In genomic region chr9:73566627-73567026, GRCh38 we compare ENCODE assay signal across 25 cellular contexts.
A peak's percentile ranks its signal among the peaks of the same experiment; 100 is the strongest.
DNase-seq lines count a peak whose midpoint lies in the region; ATAC-seq, FAIRE-seq and TF ChIP-seq lines count a peak whose summit lies in the region.
"Had no signal": no experiment of that assay in that cellular context is flagged by ENCODE, and none has a peak within 500 bp of the region (broad histone marks: within the 10 kb centered on the region; RNA-seq: fewer than 3 reads in every experiment).

No MANE protein-coding gene starts in this region.

- ATAC-seq in HepG2 (no peak), right lobe of liver (no peak), GM12878 (no peak), K562 (no peak), HG03095 (IDR thresholded peaks at IDR 0.05; ENCODE audit: unreplicated experiment) (no peak), sciatic nerve (no peak)
- ATAC-seq: CD8-positive, alpha-beta T cell had no signal

- POLR2A ChIA-PET in HepG2 (lab: Yijun Ruan, JAX) (no interaction called here), GM12878 (lab: Charles Lee) (no interaction called here), K562 (lab: Yijun Ruan, JAX) (no interaction called here)

- in situ Hi-C loops in HepG2 (cut with HindIII; ENCODE audit: extremely low pct_ligation_motif_present, low pct_unique_long_range_greater_than_20kb): loop anchor here (10.0 kb wide), 2 partner anchors 292 to 362 kb away; no protein-coding TSS in a partner anchor
- in situ Hi-C loops in GM12878 (cut with MboI): loop anchor here (10.0 kb wide), 1 partner anchor 352 kb away; no protein-coding TSS in a partner anchor
- in situ Hi-C loops in K562 (cut with MboI): no loop called here
- in situ Hi-C loops in ACHN (cut with HindIII; ENCODE audit: low pct_ligation_motif_present, low pct_unique_long_range_greater_than_20kb, low sequenced_read_pairs): no loop called here

- RAD21 ChIA-PET in GM12878 (lab: Charles Lee; ENCODE audit: unreplicated experiment): interaction anchor here (1.3 kb wide), 1 partner anchor 296 kb away, joined by 12 read pairs; no protein-coding TSS in a partner anchor

- TF ChIP-seq POLR2A in HepG2 (IDR thresholded peaks at IDR 0.05; ENCODE audit: insufficient read depth in 1 of 2, low read depth in 2 of 2, low read length in 2 of 2) (no peak), right lobe of liver (IDR thresholded peaks at IDR 0.05) (no peak), GM12878 (IDR thresholded peaks at IDR 0.05; ENCODE audit: low read depth, low read length) (no peak), K562 (conservative IDR thresholded peaks at IDR 0.05) (no peak)

- TF ChIP-seq CTCF in HepG2 (CRISPR knock-in tag; IDR thresholded peaks at IDR 0.05): no peak
- no peak for TF ChIP-seq CTCF in right lobe of liver (IDR thresholded peaks at IDR 0.05)
- no peak for TF ChIP-seq CTCF in VCaP (conservative IDR thresholded peaks at IDR 0.05)
- no peak for TF ChIP-seq CTCF in GM12878 (IDR thresholded peaks at IDR 0.05 in 2 of 3, conservative IDR thresholded peaks at IDR 0.05 in 1 of 3; ENCODE audit: control insufficient read depth in 2 of 3, extremely low read depth in 1 of 3, insufficient read depth in 1 of 3, low read depth in 3 of 3, low read length in 3 of 3)
- no peak for TF ChIP-seq CTCF in K562 (IDR thresholded peaks at IDR 0.05 in 2 of 3, conservative IDR thresholded peaks at IDR 0.05 in 1 of 3; ENCODE audit: insufficient read depth in 2 of 3, low read depth in 1 of 3, low read length in 3 of 3)

- TF ChIP-seq EP300 in HepG2 (IDR thresholded peaks at IDR 0.05; ENCODE audit: low read depth in 2 of 2, low read length in 2 of 2): no peak
- TF ChIP-seq EP300 in HepG2 (CRISPR knock-in tag; IDR thresholded peaks at IDR 0.05; ENCODE audit: borderline replicate concordance): no peak
- TF ChIP-seq EP300 in GM12878 (IDR thresholded peaks at IDR 0.05; ENCODE audit: borderline replicate concordance in 1 of 2, control insufficient read depth in 1 of 2, low read depth in 2 of 2, low read length in 2 of 2): no peak
- TF ChIP-seq EP300 in K562 (IDR thresholded peaks at IDR 0.05; ENCODE audit: low read length): no peak

- H4K20me1 ChIP-seq in HepG2 (ENCODE audit: insufficient read depth, low read length) (no peaks in the 10 kb centered on the region), GM12878 (ENCODE audit: control insufficient read depth, insufficient read depth) (no peaks in the 10 kb centered on the region), K562 (replicated peaks; ENCODE audit: control insufficient read depth, insufficient read depth, low read length) (no peaks in the 10 kb centered on the region)
- H4K20me1 ChIP-seq: BLaER1; BLaER1 treated with 17β-estradiol and CSF1 and Interleukin-3, amounts not matched to agents 10 nM and 100 nM had no signal

- H3K79me2 ChIP-seq in HepG2 (ENCODE audit: insufficient read depth, low read length) (no peaks in the 10 kb centered on the region), GM12878 (ENCODE audit: control insufficient read depth, insufficient read depth, low read length) (no peaks in the 10 kb centered on the region), K562 (ENCODE audit: control insufficient read depth, insufficient read depth, low read length) (no peaks in the 10 kb centered on the region)

- no peak overlapping the region for H3K27ac ChIP-seq in HepG2 (ENCODE audit: extremely low read length, insufficient read depth, low read length)
- no peak overlapping the region for H3K27ac ChIP-seq in right lobe of liver
- H3K27ac ChIP-seq in VCaP: peak overlapping the region; percentile 74
- H3K27ac ChIP-seq in GM12878 (ENCODE audit: control insufficient read depth, insufficient read depth): no peak overlapping the region
- H3K27ac ChIP-seq in K562 (ENCODE audit: extremely low read depth, low read depth, low read length): no peak overlapping the region
- H3K27ac ChIP-seq: A549; BLaER1; BLaER1 treated with 17β-estradiol and CSF1 and Interleukin-3, amounts not matched to agents 10 nM and 100 nM; C4-2B had no signal

- H3K9me3 ChIP-seq in HepG2 (ENCODE audit: low read length) (no peaks in the 10 kb centered on the region), right lobe of liver (no peaks in the 10 kb centered on the region), GM12878 (replicated peaks; ENCODE audit: control insufficient read depth, insufficient read depth, low read length) (no peaks in the 10 kb centered on the region), K562 (replicated peaks; ENCODE audit: control insufficient read depth, insufficient read depth, low read depth, low read length) (no peaks in the 10 kb centered on the region)
- H3K9me3 ChIP-seq: A549; BE2C; BLaER1; BLaER1 treated with 17β-estradiol and CSF1 and Interleukin-3, amounts not matched to agents 10 nM and 100 nM; Caco-2 had no signal

- DNase-seq in HepG2 (ENCODE audit: low spot score): no peak
- DNase-seq in right lobe of liver: no peak
- DNase-seq in GM12878 (ENCODE audit: low read depth, low spot score): no peak
- no peak for DNase-seq in K562 (ENCODE audit: extremely low read depth in 1 of 4, low spot score in 3 of 4)
- no peak for DNase-seq in ACHN
- DNase-seq in sciatic nerve (ENCODE audit: low spot score): no peak
- DNase-seq: 8988T; BE2C; CD4-positive, alpha-beta memory T cell; CD4-positive, alpha-beta T cell; CD4-positive, CD25-positive, alpha-beta regulatory T cell; CD8-positive, alpha-beta memory T cell; CD8-positive, alpha-beta T cell; DMS 273 treated with DMSO at 0.1 percent for 48 hours; DMS79; DMS79 treated with DMSO at 0.1 percent for 48 hours; EL had no signal

- intact Hi-C loops in HepG2 (cut with micrococcal nuclease; ENCODE audit: unreplicated experiment): loop anchor here (1.0 to 10.0 kb wide), 5 partner anchors 92 to 366 kb away; no protein-coding TSS in a partner anchor
- intact Hi-C loops in right lobe of liver (cut with DNase I): loop anchor here in 1 of 2 donors (10.0 kb wide), 1 partner anchor 302 kb away; no protein-coding TSS in a partner anchor
- intact Hi-C loops in GM12878 (cut with micrococcal nuclease; ENCODE audit: unreplicated experiment): loop anchor here (1.0 to 10.0 kb wide), 2 partner anchors 292 to 366 kb away; no protein-coding TSS in a partner anchor
- intact Hi-C loops in K562 (cut with micrococcal nuclease): loop anchor here (1.0 to 5.0 kb wide), 2 partner anchors 297 to 364 kb away; no protein-coding TSS in a partner anchor
- intact Hi-C loops in sciatic nerve (cut with DNase I): no loop called here

- H3K9ac ChIP-seq in HepG2 (ENCODE audit: insufficient read depth, low read depth, low read length) (no peak overlapping the region), GM12878 (ENCODE audit: control insufficient read depth, insufficient read depth, low read length) (no peak overlapping the region), K562 (ENCODE audit: insufficient read depth in 1 of 2, low read depth in 2 of 2, low read length in 2 of 2) (no peak overlapping the region)
- H3K9ac ChIP-seq: BLaER1; BLaER1 treated with 17β-estradiol and CSF1 and Interleukin-3, amounts not matched to agents 10 nM and 100 nM had no signal

- no peaks in the 10 kb centered on the region for H3K27me3 ChIP-seq in HepG2 (ENCODE audit: control insufficient read depth in 1 of 2, insufficient read depth in 2 of 2, low read length in 2 of 2)
- H3K27me3 ChIP-seq in right lobe of liver: no peaks in the 10 kb centered on the region
- H3K27me3 ChIP-seq in GM12878 (replicated peaks in 1 of 2; ENCODE audit: control insufficient read depth in 2 of 2, insufficient read depth in 2 of 2, low read length in 1 of 2): no peaks in the 10 kb centered on the region
- no peaks in the 10 kb centered on the region for H3K27me3 ChIP-seq in K562 (ENCODE audit: control insufficient read depth in 2 of 2, insufficient read depth in 2 of 2, low read length in 2 of 2)
- H3K27me3 ChIP-seq: BE2C; BLaER1; BLaER1 treated with 17β-estradiol and CSF1 and Interleukin-3, amounts not matched to agents 10 nM and 100 nM had no signal

- no peak overlapping the region for H2AFZ ChIP-seq in HepG2 (ENCODE audit: low read length)
- no peak overlapping the region for H2AFZ ChIP-seq in GM12878 (ENCODE audit: control insufficient read depth, low read depth, low read length)
- no peak overlapping the region for H2AFZ ChIP-seq in K562 (ENCODE audit: low read depth, low read length)

- H3K4me2 ChIP-seq in HepG2 (ENCODE audit: low read depth, low read length) (no peak overlapping the region), GM12878 (ENCODE audit: control insufficient read depth, insufficient read depth) (no peak overlapping the region), K562 (ENCODE audit: insufficient read depth, low read length) (no peak overlapping the region)
- H3K4me2 ChIP-seq: A549; BLaER1; BLaER1 treated with 17β-estradiol and CSF1 and Interleukin-3, amounts not matched to agents 10 nM and 100 nM had no signal

- CTCF ChIA-PET in HepG2 (lab: Yijun Ruan, JAX; ENCODE audit: low intra/inter-chr PET ratio, low total read pairs) (interaction anchor here (1.7 to 2.3 kb wide), 2 partner anchors 297 to 366 kb away, joined by 12 to 18 read pairs; no protein-coding TSS in a partner anchor), GM12878 (lab: Yijun Ruan, JAX) (interaction anchor here (1.0 to 3.3 kb wide), 5 partner anchors 11 to 365 kb away, joined by 3 to 62 read pairs (median 3); no protein-coding TSS in a partner anchor), K562 (lab: Yijun Ruan, JAX; ENCODE audit: low intra/inter-chr PET ratio) (interaction anchor here (1.9 kb wide), 1 partner anchor 367 kb away, joined by 11 read pairs; no protein-coding TSS in a partner anchor)

- no peaks in the 10 kb centered on the region for H3K9me1 ChIP-seq in K562 (ENCODE audit: control insufficient read depth, insufficient read depth, low read length)

- SMC1A ChIA-PET in GM12878 (lab: Charles Lee; ENCODE audit: uncharacterized antibody, unreplicated experiment): interaction anchor here (1.2 to 4.1 kb wide), 4 partner anchors 17 to 365 kb away, joined by 3 to 46 read pairs (median 4); no protein-coding TSS in a partner anchor

- no peak for FAIRE-seq in HepG2 (lab: Jason Lieb, UNC)
- no peak for FAIRE-seq in GM12878 (lab: Jason Lieb, UNC)
- FAIRE-seq in K562 (lab: Jason Lieb, UNC): no peak
- FAIRE-seq: A204.1 had no signal

- TF ChIP-seq RAD21 in HepG2 (CRISPR knock-in tag; IDR thresholded peaks at IDR 0.05) (no peak), GM12878 (IDR thresholded peaks at IDR 0.05; ENCODE audit: insufficient read depth, low read depth, low read length) (no peak), K562 (CRISPR knock-in tag; conservative IDR thresholded peaks at IDR 0.05 in 1 of 2, IDR thresholded peaks at IDR 0.05 in 1 of 2) (no peak)

- WGBS in HepG2 (ENCODE audit: low lambda C conversion rate): 0% methylated on average over 1 of the region's 1 CpG
- 81% methylated on average over 1 of the region's 1 CpG for WGBS in right lobe of liver (ENCODE audit: insufficient coverage, low coverage, low lambda C conversion rate, missing lambda C conversion rate)
- WGBS in GM12878 (ENCODE audit: insufficient coverage, insufficient replicate concordance, low lambda C conversion rate, missing lambda C conversion rate): 0% methylated on average over 1 of the region's 1 CpG
- 14% methylated on average over 1 of the region's 1 CpG for WGBS in K562 (ENCODE audit: insufficient coverage, low coverage, missing lambda C conversion rate)

- BruUV-seq in HepG2 (replicated peaks; lab: Mats Ljungman, UMichigan): no TSS peak
- no TSS peak for BruUV-seq in GM12878 (replicated peaks; lab: Mats Ljungman, UMichigan)
- BruUV-seq in K562 (replicated peaks; lab: Mats Ljungman, UMichigan): no TSS peak

- H3K4me1 ChIP-seq in HepG2 (ENCODE audit: insufficient read depth, low read length): peaks cover 9% of the 10 kb centered on the region; the same call in 1 of the 2 replicates
- H3K4me1 ChIP-seq in right lobe of liver: no peaks in the 10 kb centered on the region
- no peaks in the 10 kb centered on the region for H3K4me1 ChIP-seq in GM12878 (ENCODE audit: control insufficient read depth, insufficient read depth, low read length)
- H3K4me1 ChIP-seq in K562 (replicated peaks in 1 of 2; ENCODE audit: control insufficient read depth in 2 of 2, insufficient read depth in 2 of 2, low read length in 2 of 2): no peaks in the 10 kb centered on the region
- H3K4me1 ChIP-seq: A549; BE2C; BLaER1; BLaER1 treated with 17β-estradiol and CSF1 and Interleukin-3, amounts not matched to agents 10 nM and 100 nM; Caco-2 had no signal

- no peaks in the 10 kb centered on the region for H3K36me3 ChIP-seq in HepG2 (replicated peaks in 1 of 2; ENCODE audit: control insufficient read depth in 1 of 2, insufficient read depth in 2 of 2, low read length in 2 of 2)
- no peaks in the 10 kb centered on the region for H3K36me3 ChIP-seq in right lobe of liver
- no peaks in the 10 kb centered on the region for H3K36me3 ChIP-seq in GM12878 (ENCODE audit: control insufficient read depth in 2 of 2, insufficient read depth in 2 of 2, low read length in 1 of 2)
- H3K36me3 ChIP-seq in K562 (ENCODE audit: control insufficient read depth, insufficient read depth, low read length): no peaks in the 10 kb centered on the region
- H3K36me3 ChIP-seq: BE2C; BLaER1; BLaER1 treated with 17β-estradiol and CSF1 and Interleukin-3, amounts not matched to agents 10 nM and 100 nM had no signal

- H3K4me3 ChIP-seq in HepG2 (replicated peaks in 1 of 3; ENCODE audit: insufficient read depth in 1 of 3, low read depth in 2 of 3, low read length in 3 of 3) (no peak overlapping the region), right lobe of liver (no peak overlapping the region), GM12878 (no peak overlapping the region), K562 (no peak overlapping the region)
- H3K4me3 ChIP-seq: A549; BLaER1; BLaER1 treated with 17β-estradiol and CSF1 and Interleukin-3, amounts not matched to agents 10 nM and 100 nM had no signal

Comparison
In these comparisons a context has a peak if more than half of its experiments do, and no peak if none do; other contexts are left out.
1. in situ Hi-C loops: an anchor here in HepG2 (10.0 kb wide) and GM12878 (10.0 kb wide); none called in K562 and ACHN.